In the genomic region with DNA sequence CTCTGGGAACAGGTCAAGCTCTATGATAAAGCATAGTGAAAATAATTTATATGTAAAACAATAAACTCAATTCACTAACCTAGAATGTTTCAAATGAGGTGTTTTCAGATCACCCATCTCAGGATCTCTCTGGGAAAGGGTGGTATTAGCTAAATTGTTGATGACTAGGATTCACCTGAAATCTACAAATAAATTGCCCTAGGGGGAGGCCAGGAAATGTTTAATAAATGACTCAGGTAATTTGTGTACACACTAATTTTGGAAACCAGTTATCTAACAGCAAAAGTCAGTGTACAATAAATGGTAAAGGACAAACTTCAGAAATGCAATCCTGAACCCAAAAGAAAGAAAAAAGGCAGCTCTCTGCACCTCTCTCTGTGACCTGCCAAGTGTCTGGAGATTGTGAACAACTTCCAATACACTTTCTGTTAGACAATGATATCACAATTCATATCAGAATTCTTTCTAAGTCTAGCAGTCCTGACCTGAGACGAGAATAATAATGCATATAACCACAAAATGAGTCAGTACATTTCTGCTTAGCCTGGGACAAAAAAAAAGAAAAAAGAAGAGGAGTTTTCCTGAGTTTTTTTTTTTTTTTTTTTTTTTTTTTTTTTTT, we compare ENCODE assay signal across 20 cellular contexts.
DNase-seq lines count a peak whose midpoint lies in the region; ATAC-seq, FAIRE-seq and TF ChIP-seq lines count a peak whose summit lies in the region.
"Had no signal": no experiment of that assay in that cellular context is flagged by ENCODE, and none has a peak within 500 bp of the region (broad histone marks: within the 10 kb centered on the region; RNA-seq: fewer than 3 reads in every experiment).

No MANE protein-coding gene starts in this region.

- H3K9me3 Mint-ChIP-seq in HFFc6 (no peaks in the 10 kb centered on the region; the same call in 1 of the 2 replicates), CD14-positive monocyte (peaks cover 0 to 9% (median 2%) of the 10 kb centered on the region in 7 donors)
- no peaks in the 10 kb centered on the region for H3K9me3 Mint-ChIP-seq in stimulated activated effector memory CD8-positive, alpha-beta T cell treated with anti-CD3 and anti-CD28 coated beads, Interleukin-12 subunit alpha, Interleukin-12 subunit beta, amount 100 ng/mL, for 72 hours
- H3K9me3 Mint-ChIP-seq: activated T-cell treated with anti-CD3 and anti-CD28 coated beads, Interleukin-2, amount 50 U/mL, for 4 hours; memory B cell had no signal

- peak overlapping the region; percentile 30 to 46; a peak in 2 of 6 replicates for H3K27ac ChIP-seq in A549
- H3K27ac ChIP-seq in RWPE1, result no peak overlapping the region
- no peak overlapping the region for H3K27ac ChIP-seq in left lung
- H3K27ac ChIP-seq: psoas muscle, stomach had no signal

- TF ChIP-seq CTCF in A549 (IDR thresholded peaks at IDR 0.05), result no peak
- TF ChIP-seq CTCF in HFFc6 (IDR thresholded peaks at IDR 0.05), result no peak
- TF ChIP-seq CTCF in RWPE1 (conservative IDR thresholded peaks at IDR 0.05; ENCODE audit: low read depth), result no peak
- no peak for TF ChIP-seq CTCF in fibroblast of the aortic adventitia (IDR thresholded peaks at IDR 0.05; ENCODE audit: insufficient read depth, low read length)
- no peak for TF ChIP-seq CTCF in left lung (IDR thresholded peaks at IDR 0.05)
- TF ChIP-seq CTCF in CD14-positive monocyte (IDR thresholded peaks at IDR 0.05), result no peak

- no peak for TF ChIP-seq POLR2A in A549 (IDR thresholded peaks at IDR 0.05; ENCODE audit: low read length)

- H3K27ac Mint-ChIP-seq in HFFc6, result no peak overlapping the region
- no peak overlapping the region for H3K27ac Mint-ChIP-seq in CD14-positive monocyte
- no peak overlapping the region for H3K27ac Mint-ChIP-seq in stimulated activated effector memory CD8-positive, alpha-beta T cell treated with anti-CD3 and anti-CD28 coated beads, Interleukin-12 subunit alpha, Interleukin-12 subunit beta, amount 100 ng/mL, for 72 hours
- H3K27ac Mint-ChIP-seq: activated naive CD8-positive, alpha-beta T cell treated with anti-CD3 and anti-CD28 coated beads, Interleukin-2, amount 50 U/mL, for 24 hours; CD8-positive, alpha-beta memory T cell; memory B cell; nephron had no signal

- H3K27me3 Mint-ChIP-seq in HFFc6 (ENCODE audit: insufficient read depth) (peaks cover 5% of the 10 kb centered on the region; the same call in 1 of the 2 replicates), CD14-positive monocyte (ENCODE audit: low read depth in 3 of 3) (no peaks in the 10 kb centered on the region)
- H3K27me3 Mint-ChIP-seq: activated naive CD8-positive, alpha-beta T cell treated with anti-CD3 and anti-CD28 coated beads, Interleukin-2, amount 50 U/mL, for 24 hours; CD8-positive, alpha-beta memory T cell; memory B cell had no signal

- no peak for TF ChIP-seq RAD21 in A549 (conservative IDR thresholded peaks at IDR 0.05 in 1 of 2, IDR thresholded peaks at IDR 0.05 in 1 of 2)

- H3K4me1 Mint-ChIP-seq in HFFc6 (ENCODE audit: low read depth), result peaks cover 24% of the 10 kb centered on the region
- no peaks in the 10 kb centered on the region for H3K4me1 Mint-ChIP-seq in CD14-positive monocyte
- H3K4me1 Mint-ChIP-seq in stimulated activated effector memory CD8-positive, alpha-beta T cell treated with anti-CD3 and anti-CD28 coated beads, Interleukin-12 subunit alpha, Interleukin-12 subunit beta, amount 100 ng/mL, for 72 hours, result no peaks in the 10 kb centered on the region
- H3K4me1 Mint-ChIP-seq: activated naive CD8-positive, alpha-beta T cell treated with anti-CD3 and anti-CD28 coated beads, Interleukin-2, amount 50 U/mL, for 24 hours; CD8-positive, alpha-beta memory T cell; memory B cell; nephron had no signal

- H3K36me3 Mint-ChIP-seq in HFFc6 (ENCODE audit: low read depth), result no peaks in the 10 kb centered on the region
- no peaks in the 10 kb centered on the region for H3K36me3 Mint-ChIP-seq in CD14-positive monocyte
- H3K36me3 Mint-ChIP-seq in stimulated activated effector memory CD8-positive, alpha-beta T cell treated with anti-CD3 and anti-CD28 coated beads, Interleukin-12 subunit alpha, Interleukin-12 subunit beta, amount 100 ng/mL, for 72 hours, result no peaks in the 10 kb centered on the region
- H3K36me3 Mint-ChIP-seq: CD8-positive, alpha-beta memory T cell; memory B cell had no signal

- H3K27me3 ChIP-seq in left lung, result no peaks in the 10 kb centered on the region
- H3K27me3 ChIP-seq: stomach had no signal

- peak overlapping the region; percentile 48 for H3K4me2 ChIP-seq in A549

- H3K4me3 Mint-ChIP-seq in HFFc6 (peak overlapping the region; percentile 28; the same call in 1 of the 2 replicates), CD14-positive monocyte (no peak overlapping the region)
- H3K4me3 Mint-ChIP-seq in stimulated activated effector memory CD8-positive, alpha-beta T cell treated with anti-CD3 and anti-CD28 coated beads, Interleukin-12 subunit alpha, Interleukin-12 subunit beta, amount 100 ng/mL, for 72 hours, result no peak overlapping the region
- H3K4me3 Mint-ChIP-seq: activated naive CD8-positive, alpha-beta T cell treated with anti-CD3 and anti-CD28 coated beads, Interleukin-2, amount 50 U/mL, for 24 hours; activated T-cell treated with anti-CD3 and anti-CD28 coated beads, Interleukin-2, amount 50 U/mL, for 4 hours; CD8-positive, alpha-beta memory T cell; memory B cell; nephron had no signal

- intact Hi-C loops in left lung (cut with DNase I) (no loop called here), CD14-positive monocyte (cut with micrococcal nuclease) (no loop called here)

- ATAC-seq in A549 (peak in 1 of 2 experiments; percentile 47; a peak in 1 of 6 replicates), left lung (no peak), GM19395 (IDR thresholded peaks at IDR 0.05; ENCODE audit: unreplicated experiment) (no peak)
- ATAC-seq in stimulated activated effector memory CD8-positive, alpha-beta T cell treated with anti-CD3 and anti-CD28 coated beads, Interleukin-12 subunit alpha, Interleukin-12 subunit beta, amount 100 ng/mL, for 72 hours, result no peak
- ATAC-seq: activated naive CD8-positive, alpha-beta T cell treated with anti-CD3 and anti-CD28 coated beads, Interleukin-2, amount 50 U/mL, for 24 hours; activated T-cell treated with anti-CD3 and anti-CD28 coated beads, Interleukin-2, amount 50 U/mL, for 4 hours; HCT116; psoas muscle had no signal

- CTCF ChIA-PET in A549 (lab: Yijun Ruan, JAX), result no interaction called here
- CTCF ChIA-PET in RWPE1 (lab: Yijun Ruan, JAX), result interaction anchor here (0.6 to 0.7 kb wide), 2 partner anchors 35 to 520 kb away, joined by 3 to 4 read pairs; no protein-coding TSS in a partner anchor

- H3K4me3 ChIP-seq in A549, result no peak overlapping the region
- H3K4me3 ChIP-seq in fibroblast of the aortic adventitia (ENCODE audit: low read depth, low read length), result no peak overlapping the region
- no peak overlapping the region for H3K4me3 ChIP-seq in left lung
- H3K4me3 ChIP-seq: psoas muscle, stomach had no signal

- no peaks in the 10 kb centered on the region for H3K9me3 ChIP-seq in A549
- no peaks in the 10 kb centered on the region for H3K9me3 ChIP-seq in left lung
- H3K9me3 ChIP-seq: psoas muscle, stomach had no signal

- no peak for FAIRE-seq in A549 (lab: Jason Lieb, UNC)
- FAIRE-seq: endometrium had no signal

- POLR2A ChIA-PET in A549 (lab: Yijun Ruan, JAX) (no interaction called here), RWPE1 (lab: Yijun Ruan, JAX; ENCODE audit: low non-redundant PET) (no interaction called here)

- peak in 1 of 2 experiments; percentile 18 for DNase-seq in A549 (ENCODE audit: low read depth in 1 of 2, low spot score in 1 of 2)
- peak; percentile 58 for DNase-seq in HFFc6
- peak; percentile 49 for DNase-seq in RWPE1 (ENCODE audit: low spot score)
- peak; percentile 27 for DNase-seq in fibroblast of the aortic adventitia (ENCODE audit: low read depth)
- DNase-seq in left lung, result no peak
- DNase-seq in CD14-positive monocyte (ENCODE audit: low spot score), result no peak
- DNase-seq in stimulated activated effector memory CD8-positive, alpha-beta T cell treated with anti-CD3 and anti-CD28 coated beads, Interleukin-12 subunit alpha, Interleukin-12 subunit beta, amount 100 ng/mL, for 72 hours (ENCODE audit: low spot score in 2 of 2), result no peak
- DNase-seq: activated CD4-positive, alpha-beta T cell treated with anti-CD3 and anti-CD28 coated beads, Interleukin-2, amount 50 U/mL, for 48 hours; activated naive CD8-positive, alpha-beta T cell treated with anti-CD3 and anti-CD28 coated beads, Interleukin-2, amount 50 U/mL, for 24 hours; activated T-cell treated with anti-CD3 and anti-CD28 coated beads, Interleukin-2, amount 50 U/mL, for 4 hours; CD8-positive, alpha-beta memory T cell; GF-D8; NCI-H774; psoas muscle; stomach had no signal

- peaks cover 21% of the 10 kb centered on the region for H3K4me1 ChIP-seq in A549
- H3K4me1 ChIP-seq in left lung, result no peaks in the 10 kb centered on the region
- H3K4me1 ChIP-seq: psoas muscle, stomach had no signal

- no peaks in the 10 kb centered on the region for H3K36me3 ChIP-seq in left lung
- H3K36me3 ChIP-seq: stomach had no signal

- TF ChIP-seq EP300 in A549 (IDR thresholded peaks at IDR 0.05), result no peak

- 3% methylated on average over 1 of the region's 1 CpG for WGBS in A549 (ENCODE audit: missing lambda C conversion rate)

TF ChIP-seq in A549, 52 proteins besides CTCF, POLR2A, EP300 and RAD21:
- TF ChIP-seq MYC (IDR thresholded peaks at IDR 0.05; ENCODE audit: borderline replicate concordance, low read length) (no peak), RARB (CRISPR knock-in tag; IDR thresholded peaks at IDR 0.05) (no peak), TFCP2L1 (CRISPR knock-in tag; IDR thresholded peaks at IDR 0.05) (no peak), CHD2 (IDR thresholded peaks at IDR 0.05; ENCODE audit: low read length, partially characterized antibody) (no peak), POLR2AphosphoS2 (conservative IDR thresholded peaks at IDR 0.05; ENCODE audit: low read length) (no peak), HEYL (CRISPR knock-in tag; IDR thresholded peaks at IDR 0.05) (no peak)

Comparison
In these comparisons a context has a peak if more than half of its experiments do, and no peak if none do; other contexts are left out.
1. DNase-seq: peak in HFFc6 (single experiment), RWPE1 (single experiment) and fibroblast of the aortic adventitia (single experiment); none in left lung (0 of 2), CD14-positive monocyte (single experiment) and stimulated activated effector memory CD8-positive, alpha-beta T cell treated with anti-CD3 and anti-CD28 coated beads, Interleukin-12 subunit alpha, Interleukin-12 subunit beta, amount 100 ng/mL, for 72 hours (0 of 2).
2. H3K27ac ChIP-seq: peak in A549 (2 of 2); none in RWPE1 (single experiment) and left lung (0 of 2).